8 cellular contexts compared by ENCODE assay signal in genomic region chr10:7789390-7789789, GRCh38. TPM values are rescaled to one million over a fixed set of nuclear protein-coding genes. Genes with fewer than 3 reads are reported as not detected.
DNase-seq lines count a peak whose midpoint lies in the region; ATAC-seq and TF ChIP-seq lines count a peak whose summit lies in the region.

No MANE protein-coding gene starts in this region.

- peak overlapping the region; percentile 93 for H3K4me3 ChIP-seq in CD4-positive, CD25-positive, alpha-beta regulatory T cell (ENCODE audit: low read depth, low read length)
- H3K4me3 ChIP-seq in MG63 (peak overlapping the region; percentile 95), coronary artery (peak overlapping the region; percentile 86), muscle layer of colon (ENCODE audit: low read depth in 1 of 2, low read length in 2 of 2) (peak overlapping the region; percentile 95 to 100)

- no peak overlapping the region for H3K27ac ChIP-seq in CD4-positive, CD25-positive, alpha-beta regulatory T cell (ENCODE audit: insufficient read depth, low read length, poor library complexity, severe bottlenecking)
- H3K27ac ChIP-seq in coronary artery (no peak overlapping the region), muscle layer of colon (ENCODE audit: low read depth, low read length) (no peak overlapping the region)

- H3K27ac Mint-ChIP-seq in CD4-positive, CD25-positive, alpha-beta regulatory T cell: peak overlapping the region in 1 of 3 donors; percentile 34

- no peaks in the 10 kb centered on the region for H3K9me3 ChIP-seq in CD4-positive, CD25-positive, alpha-beta regulatory T cell (ENCODE audit: control insufficient read depth in 2 of 2, low read length in 2 of 2)
- H3K9me3 ChIP-seq in MG63 (no peaks in the 10 kb centered on the region), muscle layer of colon (ENCODE audit: low read length) (no peaks in the 10 kb centered on the region)

- peaks cover 44 to 72% (median 47%) of the 10 kb centered on the region in 4 donors for H3K4me1 Mint-ChIP-seq in CD4-positive, CD25-positive, alpha-beta regulatory T cell

- TF ChIP-seq CTCF in coronary artery (IDR thresholded peaks at IDR 0.05): no peak

- DNase-seq in CD4-positive, CD25-positive, alpha-beta regulatory T cell: no peak
- DNase-seq in MG63: peak; percentile 39
- DNase-seq in coronary artery (ENCODE audit: low spot score): no peak
- no peak for DNase-seq in posterior vena cava (ENCODE audit: low spot score)
- DNase-seq in NCI-H526 treated with DMSO at 0.1 percent for 48 hours (lab: John Stamatoyannopoulos, UW): no peak
- no peak for DNase-seq in stimulated activated CD4-positive, alpha-beta T cell treated with anti-CD3 and anti-CD28 coated beads, Interleukin-12 subunit alpha, Interleukin-12 subunit beta, amount 100 ng/mL, for 4 hours

- H3K36me3 Mint-ChIP-seq in CD4-positive, CD25-positive, alpha-beta regulatory T cell: peaks cover 21% of the 10 kb centered on the region

- H3K9me3 Mint-ChIP-seq in CD4-positive, CD25-positive, alpha-beta regulatory T cell: no peaks in the 10 kb centered on the region

- no peaks in the 10 kb centered on the region for H3K27me3 Mint-ChIP-seq in CD4-positive, CD25-positive, alpha-beta regulatory T cell

- H3K9ac ChIP-seq in muscle layer of colon (ENCODE audit: low read length): peak overlapping the region; percentile 88

- intact Hi-C loops in posterior vena cava (cut with DNase I): no loop called here

- no peak overlapping the region for H3K4me3 Mint-ChIP-seq in CD4-positive, CD25-positive, alpha-beta regulatory T cell

- peaks cover 44% of the 10 kb centered on the region for H3K4me1 ChIP-seq in CD4-positive, CD25-positive, alpha-beta regulatory T cell (ENCODE audit: control insufficient read depth, insufficient read depth, low read length, poor library complexity, severe bottlenecking)
- peaks cover 58% of the 10 kb centered on the region for H3K4me1 ChIP-seq in muscle layer of colon (ENCODE audit: insufficient read depth, low read length)

- peaks cover 9% of the 10 kb centered on the region for H3K36me3 ChIP-seq in CD4-positive, CD25-positive, alpha-beta regulatory T cell (ENCODE audit: control insufficient read depth, insufficient read depth, low read length)
- H3K36me3 ChIP-seq in MG63: peaks cover 32% of the 10 kb centered on the region
- peaks cover 4% of the 10 kb centered on the region for H3K36me3 ChIP-seq in muscle layer of colon (ENCODE audit: insufficient read depth, low read length)

- no peaks in the 10 kb centered on the region for H3K27me3 ChIP-seq in CD4-positive, CD25-positive, alpha-beta regulatory T cell (ENCODE audit: control insufficient read depth, insufficient read depth, low read length)
- H3K27me3 ChIP-seq in MG63 (no peaks in the 10 kb centered on the region), muscle layer of colon (ENCODE audit: control insufficient read depth in 1 of 2, insufficient read depth in 2 of 2, low read length in 2 of 2) (no peaks in the 10 kb centered on the region)

- no peak for ATAC-seq in CD4-positive, CD25-positive, alpha-beta regulatory T cell (ENCODE audit: low read depth in 2 of 2)
- ATAC-seq in HG02852 (IDR thresholded peaks at IDR 0.05; ENCODE audit: unreplicated experiment): no peak

RNA-seq across cellular contexts. Expression of gene ATP5F1C, which starts 1.4 kb away (rescaled TPM):
- 167 TPM for total RNA-seq in CD4-positive, CD25-positive, alpha-beta regulatory T cell
- 100 to 1,000 TPM; 365 to 562 (median 452) TPM for polyA plus RNA-seq in CD4-positive, CD25-positive, alpha-beta regulatory T cell
- 499 and 516 TPM in 2 replicates for total RNA-seq in MG63 (2014; rRNA removed; shearing (Covaris generic); ENCODE audit: low replicate concordance)
- 100 to 1,000 TPM; 202 to 212 TPM for total RNA-seq in posterior vena cava

RNA-seq across cellular contexts. Expression of gene KIN, which starts 1.6 kb away (rescaled TPM):
- 9.1 TPM for total RNA-seq in CD4-positive, CD25-positive, alpha-beta regulatory T cell
- 1 to 10 TPM; 2.5 to 6.8 (median 5.1) TPM for polyA plus RNA-seq in CD4-positive, CD25-positive, alpha-beta regulatory T cell
- 13.0 and 34.8 TPM in 2 replicates for total RNA-seq in MG63 (2014; rRNA removed; shearing (Covaris generic); ENCODE audit: low replicate concordance)
- 10 to 100 TPM in 1 of 2 donors, 1 to 10 TPM in 1; 8.7 to 11.1 TPM for total RNA-seq in posterior vena cava

RNA-seq across cellular contexts. Expression of gene TAF3, which starts 28.9 kb away (rescaled TPM):
- total RNA-seq in CD4-positive, CD25-positive, alpha-beta regulatory T cell: 20.8 TPM
- 1 to 10 TPM; 6.8 to 9.6 (median 8.4) TPM for polyA plus RNA-seq in CD4-positive, CD25-positive, alpha-beta regulatory T cell
- 0.92 and 4.4 TPM in 2 replicates for total RNA-seq in MG63 (2014; rRNA removed; shearing (Covaris generic); ENCODE audit: low replicate concordance)
- total RNA-seq in posterior vena cava: 10 to 100 TPM in 1 of 2 donors, 1 to 10 TPM in 1; 9.9 to 10.8 TPM
